In genomic region chr5:139961435-139962157, GRCh38 we compare ENCODE assay signal across 15 cellular contexts.
DNase-seq lines count a peak whose midpoint lies in the region; ATAC-seq and TF ChIP-seq lines count a peak whose summit lies in the region.
"Had no signal": no experiment of that assay in that cellular context is flagged by ENCODE, and none has a peak within 500 bp of the region (broad histone marks: within the 10 kb centered on the region; RNA-seq: fewer than 3 reads in every experiment).

No MANE protein-coding gene starts in this region.

- H3K18ac ChIP-seq in H9 (ENCODE audit: insufficient read length, low read depth, low read length) (no peak overlapping the region), mesenchymal stem cell (ENCODE audit: low read depth in 1 of 2, low read length in 2 of 2) (no peak overlapping the region)

- H3K4ac ChIP-seq in H9 (ENCODE audit: low read depth, low read length) (no peak overlapping the region), mesenchymal stem cell (ENCODE audit: low read depth in 1 of 2, low read length in 2 of 2) (no peak overlapping the region)

- no peak overlapping the region for H3T11ph ChIP-seq in H9 (ENCODE audit: low read length)

- no peaks in the 10 kb centered on the region for H3K4me1 Mint-ChIP-seq in H9
- H3K4me1 Mint-ChIP-seq: CD4-positive, CD25-positive, alpha-beta regulatory T cell had no signal

- H3K27ac ChIP-seq in H9 (ENCODE audit: insufficient read length, low read depth, low read length): no peak overlapping the region
- H3K27ac ChIP-seq in mesenchymal stem cell (ENCODE audit: low read length, poor library complexity, severe bottlenecking): no peak overlapping the region
- H3K27ac ChIP-seq: prostate gland had no signal

- peak; percentile 46 for ATAC-seq in GM18517 (IDR thresholded peaks at IDR 0.05; ENCODE audit: unreplicated experiment)
- ATAC-seq in GM21576 (IDR thresholded peaks at IDR 0.05; ENCODE audit: unreplicated experiment): no peak

- H2AFZ ChIP-seq in H9 (ENCODE audit: low read length): no peak overlapping the region
- no peak overlapping the region for H2AFZ ChIP-seq in mesenchymal stem cell (ENCODE audit: low read depth, low read length)

- H4K20me1 ChIP-seq in H9 (ENCODE audit: control insufficient read depth, insufficient read depth, insufficient read length): no peaks in the 10 kb centered on the region

- H2BK5ac ChIP-seq in H9 (ENCODE audit: insufficient read length, low read length) (no peak overlapping the region), mesenchymal stem cell (ENCODE audit: low read depth, low read length, poor library complexity, severe bottlenecking) (no peak overlapping the region)

- H4K91ac ChIP-seq in H9 (ENCODE audit: insufficient read length, low read depth, low read length) (no peak overlapping the region), mesenchymal stem cell (ENCODE audit: low read length) (no peak overlapping the region)

- H2BK20ac ChIP-seq in H9 (ENCODE audit: low read depth, low read length, poor library complexity, severe bottlenecking): no peak overlapping the region

- H3K56ac ChIP-seq in H9 (ENCODE audit: insufficient read length, low read depth, low read length): no peak overlapping the region

- H3K4me1 ChIP-seq in H9 (ENCODE audit: insufficient read depth, low read length) (no peaks in the 10 kb centered on the region), mesenchymal stem cell (ENCODE audit: control insufficient read depth, insufficient read depth, low read depth, low read length) (no peaks in the 10 kb centered on the region), HAP-1 (no peaks in the 10 kb centered on the region)
- H3K4me1 ChIP-seq: prostate gland had no signal

- H3K9me3 ChIP-seq in H9 (ENCODE audit: control insufficient read depth, low read depth, low read length): no peaks in the 10 kb centered on the region
- no peaks in the 10 kb centered on the region for H3K9me3 ChIP-seq in mesenchymal stem cell (ENCODE audit: control insufficient read depth, low read length)
- no peaks in the 10 kb centered on the region for H3K9me3 ChIP-seq in HAP-1
- H3K9me3 ChIP-seq: prostate gland had no signal

- H3K4me3 Mint-ChIP-seq in H9: no peak overlapping the region
- H3K4me3 Mint-ChIP-seq: CD4-positive, CD25-positive, alpha-beta regulatory T cell; dendritic cell treated with granulocyte-macrophage colony-stimulating factor and Interleukin-4, amounts not matched to agents 40 ng/mL and 50 ng/mL, for 4 days had no signal

- H2BK15ac ChIP-seq in H9 (ENCODE audit: low read depth, low read length) (no peak overlapping the region), mesenchymal stem cell (ENCODE audit: low read depth, poor library complexity, severe bottlenecking) (no peak overlapping the region)

- no CpG with 5 or more reads among the region's 5 CpGs for WGBS in H9 (ENCODE audit: extremely low coverage, insufficient read length, low lambda C conversion rate)
- 38% methylated on average over 5 of the region's 5 CpGs for WGBS in mesenchymal stem cell

- H3K79me1 ChIP-seq in H9 (ENCODE audit: insufficient read depth, low read depth, low read length, poor library complexity, severe bottlenecking) (no peaks in the 10 kb centered on the region), mesenchymal stem cell (replicated peaks; ENCODE audit: low read length, poor library complexity, severe bottlenecking) (no peaks in the 10 kb centered on the region)

- H3K27me3 ChIP-seq in H9 (ENCODE audit: insufficient read depth, low read length): no peaks in the 10 kb centered on the region
- peaks cover 14 to 69% of the 10 kb centered on the region in 2 experiments for H3K27me3 ChIP-seq in mesenchymal stem cell (ENCODE audit: control insufficient read depth in 1 of 2, insufficient read depth in 1 of 2, low read length in 2 of 2)
- H3K27me3 ChIP-seq in HAP-1 (ENCODE audit: low read depth): no peaks in the 10 kb centered on the region

- no peaks in the 10 kb centered on the region for H3K9me3 Mint-ChIP-seq in H9
- H3K9me3 Mint-ChIP-seq: activated naive CD4-positive, alpha-beta T cell treated with anti-CD3 and anti-CD28 coated beads, Interleukin-2, amount 50 U/mL, for 72 hours; CD4-positive, CD25-positive, alpha-beta regulatory T cell; dendritic cell treated with granulocyte-macrophage colony-stimulating factor and Interleukin-4, amounts not matched to agents 40 ng/mL and 50 ng/mL, for 4 days had no signal

- H4K8ac ChIP-seq in H9 (replicated peaks; ENCODE audit: insufficient read length, low read depth, low read length): no peak overlapping the region
- H4K8ac ChIP-seq in mesenchymal stem cell (ENCODE audit: low read length): no peak overlapping the region

- H3K14ac ChIP-seq in H9 (ENCODE audit: insufficient read depth, low read length): no peak overlapping the region
- peak overlapping the region in 1 of 2 experiments; percentile 48 for H3K14ac ChIP-seq in mesenchymal stem cell (ENCODE audit: low read length in 2 of 2)

- H3K9ac ChIP-seq in H9 (ENCODE audit: extremely low read depth, insufficient read length, low read length) (no peak overlapping the region), mesenchymal stem cell (ENCODE audit: low read length) (no peak overlapping the region)

- no peak overlapping the region for H3K27ac Mint-ChIP-seq in H9
- H3K27ac Mint-ChIP-seq: activated naive CD4-positive, alpha-beta T cell treated with anti-CD3 and anti-CD28 coated beads, Interleukin-2, amount 50 U/mL, for 72 hours; dendritic cell treated with granulocyte-macrophage colony-stimulating factor and Interleukin-4, amounts not matched to agents 40 ng/mL and 50 ng/mL, for 4 days had no signal

- no peak overlapping the region for H3K4me3 ChIP-seq in mesenchymal stem cell (ENCODE audit: insufficient read depth in 1 of 2, low read depth in 1 of 2, low read length in 2 of 2)
- no peak overlapping the region for H3K4me3 ChIP-seq in HAP-1
- H3K4me3 ChIP-seq: lung, prostate gland had no signal

- no peaks in the 10 kb centered on the region for H3K36me3 Mint-ChIP-seq in H9 (ENCODE audit: insufficient read depth in 1 of 3, low read depth in 3 of 3)
- H3K36me3 Mint-ChIP-seq: activated naive CD4-positive, alpha-beta T cell treated with anti-CD3 and anti-CD28 coated beads, Interleukin-2, amount 50 U/mL, for 72 hours; CD4-positive, CD25-positive, alpha-beta regulatory T cell had no signal

- H2BK120ac ChIP-seq in H9 (ENCODE audit: low read depth, low read length, poor library complexity, severe bottlenecking) (no peak overlapping the region), mesenchymal stem cell (ENCODE audit: low read depth, low read length) (no peak overlapping the region)

- no peak for TF ChIP-seq CTCF in H9 (conservative IDR thresholded peaks at IDR 0.05)

- H3K79me2 ChIP-seq in H9 (ENCODE audit: insufficient read depth, low read length): no peaks in the 10 kb centered on the region

- H3K27me3 Mint-ChIP-seq in H9 (ENCODE audit: low read depth): peaks cover 49% of the 10 kb centered on the region

- H3K23me2 ChIP-seq in H9 (ENCODE audit: insufficient read length, low read depth, low read length, poor library complexity, severe bottlenecking): no peaks in the 10 kb centered on the region

- no peak overlapping the region for H2AK5ac ChIP-seq in H9 (ENCODE audit: insufficient read length, low read length)
- H2AK5ac ChIP-seq in mesenchymal stem cell (ENCODE audit: low read length, severe bottlenecking): no peak overlapping the region

- in situ Hi-C loops in HAP-1 (cut with MboI; ENCODE audit: low sequenced_read_pairs): no loop called here

- no peak overlapping the region for H3K4me2 ChIP-seq in H9 (ENCODE audit: insufficient read depth, insufficient read length, low read length)
- H3K4me2 ChIP-seq in mesenchymal stem cell (ENCODE audit: low read length, poor library complexity, severe bottlenecking): no peak overlapping the region

- H3K36me3 ChIP-seq in mesenchymal stem cell (ENCODE audit: control insufficient read depth in 1 of 2, insufficient read depth in 2 of 2, low read depth in 1 of 2, low read length in 2 of 2) (no peaks in the 10 kb centered on the region), HAP-1 (replicated peaks) (no peaks in the 10 kb centered on the region)
- H3K36me3 ChIP-seq: prostate gland had no signal

- H3K23ac ChIP-seq in H9 (ENCODE audit: insufficient read length, low read depth, low read length) (no peak overlapping the region), mesenchymal stem cell (ENCODE audit: low read length in 2 of 2) (no peak overlapping the region)

- peak; percentile 18 for DNase-seq in H9
- peak; percentile 71 for DNase-seq in HT1080 (ENCODE audit: low read depth)
- DNase-seq in mesenchymal stem cell: peak; percentile 8
- no peak for DNase-seq in HAP-1 (ENCODE audit: low spot score in 2 of 2)
- no peak for DNase-seq in amniotic stem cell (lab: John Stamatoyannopoulos, UW)
- no peak for DNase-seq in stimulated activated naive CD4-positive, alpha-beta T cell treated with Interleukin-2 at 50 U/mL for 16 hours (lab: John Stamatoyannopoulos, UW)
- DNase-seq: activated CD4-positive, alpha-beta T cell treated with anti-CD3 and anti-CD28 coated beads for 48 hours; CD4-positive, CD25-positive, alpha-beta regulatory T cell; NCI-H1105 treated with DMSO at 0.1 percent for 48 hours had no signal

- H2BK12ac ChIP-seq in H9 (ENCODE audit: insufficient read length, low read depth, low read length): no peak overlapping the region
- H2BK12ac ChIP-seq in mesenchymal stem cell (ENCODE audit: low read length in 2 of 2): no peak overlapping the region

- no peak overlapping the region for H4K5ac ChIP-seq in H9 (ENCODE audit: insufficient read length, low read depth, low read length)

Comparison
In these comparisons a context has a peak if more than half of its experiments do, and no peak if none do; other contexts are left out.
1. DNase-seq: peak in H9 (single experiment), HT1080 (single experiment) and mesenchymal stem cell (single experiment); none in HAP-1 (0 of 2), amniotic stem cell (single experiment) and stimulated activated naive CD4-positive, alpha-beta T cell treated with Interleukin-2 at 50 U/mL for 16 hours (single experiment).